17 cellular contexts compared by ENCODE assay signal in the genomic region with DNA sequence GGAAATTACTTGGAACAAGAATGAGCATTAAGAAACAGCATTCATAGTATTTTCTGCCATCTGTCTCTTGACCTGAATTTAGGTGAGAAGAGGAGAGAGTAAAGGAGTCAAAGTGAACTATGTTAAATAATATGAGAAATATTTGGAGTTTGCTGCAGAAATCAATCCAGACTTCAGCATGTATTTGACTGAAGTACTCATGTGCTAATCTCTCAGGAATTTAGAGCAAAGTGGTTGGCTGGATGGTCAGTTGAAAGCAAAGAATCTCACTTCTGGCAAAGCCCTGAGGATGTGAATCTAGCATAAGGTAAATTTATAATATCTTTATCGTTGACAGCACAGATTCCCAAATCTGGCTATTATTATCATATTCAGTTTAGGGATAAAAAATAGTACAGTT.
DNase-seq lines count a peak whose midpoint lies in the region; FAIRE-seq and TF ChIP-seq lines count a peak whose summit lies in the region.
"Had no signal": no experiment of that assay in that cellular context is flagged by ENCODE, and none has a peak within 500 bp of the region (broad histone marks: within the 10 kb centered on the region; RNA-seq: fewer than 3 reads in every experiment).

No MANE protein-coding gene starts in this region.

- H3K27me3 ChIP-seq in small intestine (ENCODE audit: control insufficient read depth in 2 of 2, insufficient read depth in 2 of 2, low read length in 2 of 2), result no peaks in the 10 kb centered on the region
- H3K27me3 ChIP-seq: BLaER1 had no signal

- no peaks in the 10 kb centered on the region for H3K27me3 Mint-ChIP-seq in mesothelial cell of epicardium (ENCODE audit: low read depth)
- H3K27me3 Mint-ChIP-seq: CD8-positive, alpha-beta memory T cell had no signal

- H3K4me1 ChIP-seq in small intestine (ENCODE audit: control insufficient read depth in 2 of 2, insufficient read depth in 1 of 2, low read depth in 1 of 2, low read length in 1 of 2), result no peaks in the 10 kb centered on the region
- H3K4me1 ChIP-seq: BLaER1, Caco-2 had no signal

- DNase-seq in G401 (ENCODE audit: low spot score), result peak; percentile 45
- DNase-seq in astrocyte of the hippocampus (ENCODE audit: low read depth, low spot score), result peak; percentile 52
- peak; percentile 7 for DNase-seq in iPS-NIHi7 (ENCODE audit: extremely low spot score)
- no peak for DNase-seq in mesothelial cell of epicardium (ENCODE audit: low spot score in 2 of 2, unreplicated experiment in 2 of 2)
- DNase-seq in small intestine, result no peak
- DNase-seq in nucleus accumbens (lab: John Stamatoyannopoulos, UW), result no peak
- no peak for DNase-seq in GDM1 (lab: John Stamatoyannopoulos, UW)
- DNase-seq: 8988T; AML-193; Caco-2; CD8-positive, alpha-beta memory T cell; DND-41; GM23248; H7 had no signal

- no peaks in the 10 kb centered on the region for H3K36me3 Mint-ChIP-seq in mesothelial cell of epicardium
- H3K36me3 Mint-ChIP-seq: CD8-positive, alpha-beta memory T cell had no signal

- WGBS in small intestine, 3 donors, result 63 to 84% (median 64%) methylated on average over 1 of the region's 1 CpG

- in situ Hi-C loops in G401 (cut with HindIII; ENCODE audit: low sequenced_read_pairs), result no loop called here

- no peak for TF ChIP-seq CTCF in mesothelial cell of epicardium (IDR thresholded peaks at IDR 0.05; ENCODE audit: unreplicated experiment)

- no peak for FAIRE-seq in small intestine (lab: Jason Lieb, UNC)
- FAIRE-seq: GM12878, GM18507 had no signal

- H3K9me3 ChIP-seq in small intestine (ENCODE audit: control insufficient read depth, low read depth), result no peaks in the 10 kb centered on the region
- H3K9me3 ChIP-seq: BLaER1, Caco-2 had no signal

- no peaks in the 10 kb centered on the region for H3K36me3 ChIP-seq in small intestine (ENCODE audit: control insufficient read depth in 2 of 2, insufficient read depth in 2 of 2, low read length in 2 of 2)
- H3K36me3 ChIP-seq: BLaER1 had no signal

- H3K4me3 Mint-ChIP-seq in mesothelial cell of epicardium, result no peak overlapping the region
- H3K4me3 Mint-ChIP-seq: CD8-positive, alpha-beta memory T cell had no signal

- H3K4me1 Mint-ChIP-seq in mesothelial cell of epicardium, result peaks cover 9% of the 10 kb centered on the region
- H3K4me1 Mint-ChIP-seq: CD8-positive, alpha-beta memory T cell had no signal

- H3K27ac ChIP-seq in small intestine (ENCODE audit: low read depth in 1 of 2, low read length in 1 of 2), result no peak overlapping the region
- H3K27ac ChIP-seq: BLaER1, GM23248 had no signal

- peak overlapping the region; percentile 69 for H3K27ac Mint-ChIP-seq in mesothelial cell of epicardium
- H3K27ac Mint-ChIP-seq: CD8-positive, alpha-beta memory T cell had no signal

- H3K4me3 ChIP-seq in small intestine (ENCODE audit: low read depth in 1 of 2, low read length in 2 of 2), result no peak overlapping the region
- H3K4me3 ChIP-seq: BLaER1, GM12878, GM23248 had no signal

- no peaks in the 10 kb centered on the region for H3K9me3 Mint-ChIP-seq in mesothelial cell of epicardium

Comparison
In these comparisons a context has a peak if more than half of its experiments do, and no peak if none do; other contexts are left out.
1. DNase-seq: peak in G401 (single experiment), astrocyte of the hippocampus (single experiment) and iPS-NIHi7 (single experiment); none in mesothelial cell of epicardium (0 of 2), small intestine (single experiment), nucleus accumbens (0 of 56) and GDM1 (single experiment).